ENCODE assay signal across 15 cellular contexts in genomic region chr20:24406761-24407550, GRCh38.
DNase-seq lines count a peak whose midpoint lies in the region; ATAC-seq lines count a peak whose summit lies in the region.
"Had no signal": no experiment of that assay in that cellular context is flagged by ENCODE, and none has a peak within 500 bp of the region (broad histone marks: within the 10 kb centered on the region; RNA-seq: fewer than 3 reads in every experiment).

No MANE protein-coding gene starts in this region.

- H3K9me3 Mint-ChIP-seq in activated naive CD4-positive, alpha-beta T cell treated with anti-CD3 and anti-CD28 coated beads for 36 hours = no peaks in the 10 kb centered on the region
- no peaks in the 10 kb centered on the region for H3K9me3 Mint-ChIP-seq in stimulated activated naive CD8-positive, alpha-beta T cell treated with anti-CD3 and anti-CD28 coated beads, Interleukin-15, Interleukin-2, amounts not matched to agents 100 ng/mL and 50 ng/mL, for 24 hours
- H3K9me3 Mint-ChIP-seq: activated T-helper 17 cell treated with anti-CD3 and anti-CD28 coated beads, Interleukin-2, amount 50 U/mL, for 72 hours; mesothelial cell of epicardium had no signal

- peak; percentile 41 for DNase-seq in activated naive CD4-positive, alpha-beta T cell treated with anti-CD3 and anti-CD28 coated beads for 36 hours
- no peak for DNase-seq in activated naive CD4-positive, alpha-beta T cell treated with anti-CD3 and anti-CD28 coated beads, Interleukin-2, amount 50 U/mL, for 16 hours
- DNase-seq in RPMI7951 (ENCODE audit: low read depth) (peak; percentile 91), epithelial cell of prostate (ENCODE audit: low read depth, low spot score) (peak; percentile 29), putamen (ENCODE audit: low spot score) (no peak)
- DNase-seq in stimulated activated naive CD4-positive, alpha-beta T cell (lab: John Stamatoyannopoulos, UW) = no peak
- DNase-seq: activated CD4-positive, CD25-positive, alpha-beta regulatory T cell treated with anti-CD3 and anti-CD28 coated beads, Interleukin-2, amount 50 U/mL, for 72 hours; Calu3; heart left ventricle; islet precursor cell; NCI-H146 had no signal

- peak overlapping the region; percentile 73 for H3K27ac Mint-ChIP-seq in activated naive CD4-positive, alpha-beta T cell treated with anti-CD3 and anti-CD28 coated beads for 36 hours
- H3K27ac Mint-ChIP-seq in stimulated activated naive CD8-positive, alpha-beta T cell treated with anti-CD3 and anti-CD28 coated beads, Interleukin-15, Interleukin-2, amounts not matched to agents 100 ng/mL and 50 ng/mL, for 24 hours = peak overlapping the region; percentile 43
- H3K27ac Mint-ChIP-seq: activated T-helper 17 cell treated with anti-CD3 and anti-CD28 coated beads, Interleukin-2, amount 50 U/mL, for 72 hours; mesothelial cell of epicardium had no signal

- CTCF ChIA-PET in activated naive CD4-positive, alpha-beta T cell treated with anti-CD3 and anti-CD28 coated beads for 36 hours (lab: Charles Lee) = interaction anchor here (1.1 kb wide), 1 partner anchor 90 kb away, joined by 3 read pairs; no protein-coding TSS in a partner anchor

- peak overlapping the region; percentile 20 for H3K4me3 Mint-ChIP-seq in activated naive CD4-positive, alpha-beta T cell treated with anti-CD3 and anti-CD28 coated beads for 36 hours
- no peak overlapping the region for H3K4me3 Mint-ChIP-seq in stimulated activated naive CD8-positive, alpha-beta T cell treated with anti-CD3 and anti-CD28 coated beads, Interleukin-15, Interleukin-2, amounts not matched to agents 100 ng/mL and 50 ng/mL, for 24 hours
- H3K4me3 Mint-ChIP-seq: activated T-helper 17 cell treated with anti-CD3 and anti-CD28 coated beads, Interleukin-2, amount 50 U/mL, for 72 hours; mesothelial cell of epicardium had no signal

- no peaks in the 10 kb centered on the region for H3K36me3 Mint-ChIP-seq in activated naive CD4-positive, alpha-beta T cell treated with anti-CD3 and anti-CD28 coated beads for 36 hours (ENCODE audit: low read depth)
- no peaks in the 10 kb centered on the region for H3K36me3 Mint-ChIP-seq in stimulated activated naive CD8-positive, alpha-beta T cell treated with anti-CD3 and anti-CD28 coated beads, Interleukin-15, Interleukin-2, amounts not matched to agents 100 ng/mL and 50 ng/mL, for 24 hours (ENCODE audit: low read depth)
- H3K36me3 Mint-ChIP-seq: mesothelial cell of epicardium had no signal

- intact Hi-C loops in activated naive CD4-positive, alpha-beta T cell treated with anti-CD3 and anti-CD28 coated beads for 36 hours (cut with micrococcal nuclease) = loop anchor here (1.0 to 5.0 kb wide), 2 partner anchors 18 to 305 kb away; no protein-coding TSS in a partner anchor

- no peak for ATAC-seq in GM19324 (IDR thresholded peaks at IDR 0.05; ENCODE audit: low FRiP score, unreplicated experiment)
- ATAC-seq: activated T-helper 17 cell treated with anti-CD3 and anti-CD28 coated beads, Interleukin-2, amount 50 U/mL, for 72 hours had no signal

- no peaks in the 10 kb centered on the region for H3K27me3 Mint-ChIP-seq in activated naive CD4-positive, alpha-beta T cell treated with anti-CD3 and anti-CD28 coated beads for 36 hours (ENCODE audit: low read depth)
- no peaks in the 10 kb centered on the region for H3K27me3 Mint-ChIP-seq in stimulated activated naive CD8-positive, alpha-beta T cell treated with anti-CD3 and anti-CD28 coated beads, Interleukin-15, Interleukin-2, amounts not matched to agents 100 ng/mL and 50 ng/mL, for 24 hours

- peaks cover 27% of the 10 kb centered on the region for H3K4me1 Mint-ChIP-seq in activated naive CD4-positive, alpha-beta T cell treated with anti-CD3 and anti-CD28 coated beads for 36 hours (ENCODE audit: low read depth)
- H3K4me1 Mint-ChIP-seq in stimulated activated naive CD8-positive, alpha-beta T cell treated with anti-CD3 and anti-CD28 coated beads, Interleukin-15, Interleukin-2, amounts not matched to agents 100 ng/mL and 50 ng/mL, for 24 hours (ENCODE audit: low read depth) = peaks cover 17% of the 10 kb centered on the region
- H3K4me1 Mint-ChIP-seq: activated T-helper 17 cell treated with anti-CD3 and anti-CD28 coated beads, Interleukin-2, amount 50 U/mL, for 72 hours; mesothelial cell of epicardium had no signal

- peak overlapping the region; percentile 55 for H3K27ac ChIP-seq in epithelial cell of prostate
- H3K27ac ChIP-seq: heart left ventricle had no signal

Comparison
In these comparisons a context has a peak if more than half of its experiments do, and no peak if none do; other contexts are left out.
1. DNase-seq: peak in activated naive CD4-positive, alpha-beta T cell treated with anti-CD3 and anti-CD28 coated beads for 36 hours (single experiment), RPMI7951 (single experiment) and epithelial cell of prostate (single experiment); none in activated naive CD4-positive, alpha-beta T cell treated with anti-CD3 and anti-CD28 coated beads, Interleukin-2, amount 50 U/mL, for 16 hours (single experiment), stimulated activated naive CD4-positive, alpha-beta T cell (0 of 6) and putamen (single experiment).